21 cellular contexts compared by ENCODE assay signal in the genomic region with DNA sequence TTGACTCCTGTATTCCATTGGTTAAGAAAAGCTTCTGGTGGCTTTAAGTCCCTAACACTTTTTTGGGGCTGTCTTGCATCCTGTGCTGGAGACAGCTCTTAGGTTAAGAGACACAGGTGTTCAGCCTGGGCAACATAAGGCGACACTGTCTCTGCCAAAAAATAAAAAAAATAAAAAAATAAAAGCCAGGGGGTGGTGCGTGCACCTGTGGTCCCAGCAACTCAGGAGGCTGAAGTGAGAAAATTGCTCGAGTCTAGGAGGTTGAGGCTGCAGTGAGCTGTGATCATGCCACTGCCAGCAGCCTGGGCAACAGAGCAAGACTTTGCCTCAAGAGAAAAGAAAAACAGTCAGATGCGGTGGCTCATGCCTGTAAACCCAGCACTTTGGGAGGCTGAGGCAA. TPM values are rescaled to one million over a fixed set of nuclear protein-coding genes. Genes with fewer than 3 reads are reported as not detected.
DNase-seq lines count a peak whose midpoint lies in the region; ATAC-seq and TF ChIP-seq lines count a peak whose summit lies in the region.
"Had no signal": no experiment of that assay in that cellular context is flagged by ENCODE, and none has a peak within 500 bp of the region (broad histone marks: within the 10 kb centered on the region; RNA-seq: fewer than 3 reads in every experiment).

No MANE protein-coding gene starts in this region.

- intact Hi-C loops in heart left ventricle (cut with DNase I) = loop anchor here in 3 of 10 donors (5.0 to 10.0 kb wide), 3 partner anchors 63 to 90 kb away; partner anchors contain the start of gene NCOA3 (in 1 of the 3)
- intact Hi-C loops in Right ventricle myocardium inferior (cut with DNase I) = loop anchor here (5.0 kb wide), 1 partner anchor 90 kb away; the partner anchor contains the start of gene NCOA3
- intact Hi-C loops in tibial artery (cut with DNase I; ENCODE audit: low total_unique reads) = no loop called here

- H3K9me3 ChIP-seq in heart left ventricle (no peaks in the 10 kb centered on the region), gastroesophageal sphincter (no peaks in the 10 kb centered on the region), tibial artery (no peaks in the 10 kb centered on the region)

- 95 to 98% (median 96%) methylated on average over 4 of the region's 4 CpGs for WGBS in heart left ventricle, 4 donors
- 83 to 100% methylated on average over 1 of the region's 4 CpGs for WGBS in gastroesophageal sphincter (ENCODE audit: low coverage in 1 of 2), 2 donors

- no peak for TF ChIP-seq EP300 in gastroesophageal sphincter (IDR thresholded peaks at IDR 0.05)

- TF ChIP-seq POLR2A in heart left ventricle (IDR thresholded peaks at IDR 0.05) = no peak
- TF ChIP-seq POLR2A in gastroesophageal sphincter (IDR thresholded peaks at IDR 0.05) = no peak

- no peak for ATAC-seq in heart left ventricle
- no peak for ATAC-seq in Right ventricle myocardium inferior
- no peak for ATAC-seq in gastroesophageal sphincter
- ATAC-seq: HCT116 had no signal

- H3K36me3 Mint-ChIP-seq in immature natural killer cell = peaks cover 0 to 4% (median 3%) of the 10 kb centered on the region in 3 donors
- H3K36me3 Mint-ChIP-seq: activated naive CD8-positive, alpha-beta T cell; neural progenitor cell had no signal

- H3K27ac Mint-ChIP-seq in immature natural killer cell = no peak overlapping the region
- H3K27ac Mint-ChIP-seq: neural progenitor cell had no signal

- H3K4me1 Mint-ChIP-seq in immature natural killer cell = peaks cover 35 to 36% of the 10 kb centered on the region in 2 donors

- H3K4me3 Mint-ChIP-seq in immature natural killer cell = no peak overlapping the region
- H3K4me3 Mint-ChIP-seq: activated naive CD8-positive, alpha-beta T cell; neural progenitor cell; T-helper 1 cell treated with Interleukin-12 subunit alpha and Interleukin-12 subunit beta and Interleukin-4 antibody, amounts not matched to agents 30 μg/mL and 1 μg/mL, for 36 hours had no signal

- H3K36me3 ChIP-seq in heart left ventricle (no peaks in the 10 kb centered on the region), gastroesophageal sphincter (no peaks in the 10 kb centered on the region), tibial artery (no peaks in the 10 kb centered on the region)
- H3K36me3 ChIP-seq: cardiac muscle cell, neural progenitor cell had no signal

- H3K4me3 ChIP-seq in heart left ventricle (no peak overlapping the region), gastroesophageal sphincter (no peak overlapping the region), tibial artery (no peak overlapping the region)
- H3K4me3 ChIP-seq: cardiac muscle cell, neural progenitor cell had no signal

- no peak for DNase-seq in heart left ventricle
- DNase-seq in Right ventricle myocardium inferior (ENCODE audit: missing footprints) = no peak
- peak; percentile 89 for DNase-seq in NCI-H2171 treated with DMSO at 0.1 percent for 48 hours (lab: John Stamatoyannopoulos, UW)
- DNase-seq in tibial artery = no peak
- DNase-seq in NCI-H446 (lab: John Stamatoyannopoulos, UW) = no peak
- DNase-seq in immature natural killer cell = no peak
- no peak for DNase-seq in islet precursor cell
- DNase-seq: ACHN; activated CD4-positive, CD25-positive, alpha-beta regulatory T cell; COR-L47; IMR-90; mammary epithelial cell; NCI-H1092; NCI-H82; stimulated activated CD8-positive, alpha-beta memory T cell treated with anti-CD3 and anti-CD28 coated beads, Interleukin-4, amount 100 ng/mL, for 48 hours had no signal

- peak overlapping the region; percentile 12 to 81 (median 60) for H3K27ac ChIP-seq in heart left ventricle
- H3K27ac ChIP-seq in gastroesophageal sphincter = peak overlapping the region in 3 of 4 donors; percentile 54 to 75 (median 60)
- H3K27ac ChIP-seq in tibial artery = peak overlapping the region; percentile 81 to 82
- H3K27ac ChIP-seq: cardiac muscle cell, neural progenitor cell had no signal

- peaks cover 2 to 6% (median 4%) of the 10 kb centered on the region in 3 donors for H3K27me3 Mint-ChIP-seq in immature natural killer cell (ENCODE audit: low read depth in 3 of 3)
- H3K27me3 Mint-ChIP-seq: activated naive CD8-positive, alpha-beta T cell had no signal

- H3K9me3 Mint-ChIP-seq in immature natural killer cell = no peaks in the 10 kb centered on the region
- H3K9me3 Mint-ChIP-seq: neural progenitor cell; T-helper 1 cell treated with Interleukin-12 subunit alpha and Interleukin-12 subunit beta and Interleukin-4 antibody, amounts not matched to agents 30 μg/mL and 1 μg/mL, for 36 hours had no signal

- TF ChIP-seq CTCF in heart left ventricle (IDR thresholded peaks at IDR 0.05) (no peak), gastroesophageal sphincter (IDR thresholded peaks at IDR 0.05) (no peak), tibial artery (IDR thresholded peaks at IDR 0.05) (no peak)

- H3K4me1 ChIP-seq in heart left ventricle (peaks cover 0 to 46% (median 24%) of the 10 kb centered on the region in 12 donors), gastroesophageal sphincter (peaks cover 0 to 32% (median 0%) of the 10 kb centered on the region in 3 donors), tibial artery (peaks cover 0 to 39% (median 21%) of the 10 kb centered on the region in 4 donors)
- H3K4me1 ChIP-seq: neural progenitor cell had no signal

- no peaks in the 10 kb centered on the region for H3K27me3 ChIP-seq in heart left ventricle
- H3K27me3 ChIP-seq in gastroesophageal sphincter = no peaks in the 10 kb centered on the region
- H3K27me3 ChIP-seq in tibial artery = no peaks in the 10 kb centered on the region
- H3K27me3 ChIP-seq: cardiac muscle cell, neural progenitor cell had no signal

RNA-seq across cellular contexts. Expression of gene ZMYND8, which starts 55.6 kb away (rescaled TPM):
- 10 to 100 TPM; 21.7 to 46.4 (median 28.9) TPM for total RNA-seq in heart left ventricle
- 10 to 100 TPM; 11.3 to 11.9 TPM for polyA plus RNA-seq in heart left ventricle
- total RNA-seq in Right ventricle myocardium inferior = 36.1 TPM
- total RNA-seq in gastroesophageal sphincter = 10 to 100 TPM; 32.2 to 78.9 (median 54.4) TPM
- 10 to 100 TPM in 1 of 3 donors, 1 to 10 TPM in 2; 3.4 to 16.9 (median 5.1) TPM for polyA plus RNA-seq in immature natural killer cell
